1 cellular context compared by ENCODE assay signal in genomic region chr15:64581408-64581761, GRCh38.
TF ChIP-seq lines count a peak whose summit lies in the region.

No MANE protein-coding gene starts in this region.

TF ChIP-seq in K562, 482 proteins besides CTCF, POLR2A, EP300 and RAD21:
- TF ChIP-seq NR2C1 (IDR thresholded peaks at IDR 0.05): no peak
- TF ChIP-seq NR2C1 (tag; IDR thresholded peaks at IDR 0.05): peak; percentile 43; the same call in 1 of the 2 replicates
- no peak for TF ChIP-seq ID3 (CRISPR knock-in tag; IDR thresholded peaks at IDR 0.05)
- peak; percentile 67; the same call in 1 of the 2 replicates for TF ChIP-seq ID3 (tag; IDR thresholded peaks at IDR 0.05)
- peak; percentile 59; the same call in 1 of the 2 replicates for TF ChIP-seq SPI1 (IDR thresholded peaks at IDR 0.05; ENCODE audit: borderline replicate concordance, low read depth, low read length)
- TF ChIP-seq DEAF1 (CRISPR knock-in tag; IDR thresholded peaks at IDR 0.05): no peak
- no peak for TF ChIP-seq CBX5 (IDR thresholded peaks at IDR 0.05; ENCODE audit: borderline replicate concordance, low read depth)
- peak; percentile 92 for TF ChIP-seq ESRRA (IDR thresholded peaks at IDR 0.05; ENCODE audit: borderline replicate concordance, low read depth)
- 0 out of 2 replicates have a peak, but pooled peaks have one; percentile 0 for TF ChIP-seq ZNF384 (IDR thresholded peaks at IDR 0.05; ENCODE audit: low read depth, low read length)
- peak in 1 of 2 experiments; percentile 58; a peak in 1 of 4 replicates for TF ChIP-seq RCOR1 (IDR thresholded peaks at IDR 0.05; ENCODE audit: borderline replicate concordance in 1 of 2, low read depth in 2 of 2, low read length in 2 of 2)
